8 cellular contexts compared by ENCODE assay signal in genomic region chr15:90184119-90184785, GRCh38. TPM values are rescaled to one million over a fixed set of nuclear protein-coding genes. Genes with fewer than 3 reads are reported as not detected.
DNase-seq lines count a peak whose midpoint lies in the region; ATAC-seq and TF ChIP-seq lines count a peak whose summit lies in the region.

No MANE protein-coding gene starts in this region.

- H3K36me3 Mint-ChIP-seq in T-helper 2 cell treated with Interferon-gamma antibody and Interleukin-4, amounts not matched to agents 5 μg/mL and 100 μg/mL, for 36 hours (ENCODE audit: low read depth) = peaks cover 3% of the 10 kb centered on the region
- H3K36me3 Mint-ChIP-seq in endodermal cell (ENCODE audit: low read depth) = no peaks in the 10 kb centered on the region

- H3K9me3 ChIP-seq in endodermal cell (ENCODE audit: control insufficient read depth, low read length) (no peaks in the 10 kb centered on the region), mucosa of descending colon (no peaks in the 10 kb centered on the region), testis (no peaks in the 10 kb centered on the region)

- peaks cover 5% of the 10 kb centered on the region for H3K27me3 Mint-ChIP-seq in T-helper 2 cell treated with Interferon-gamma antibody and Interleukin-4, amounts not matched to agents 5 μg/mL and 100 μg/mL, for 36 hours (ENCODE audit: low read depth)
- H3K27me3 Mint-ChIP-seq in endodermal cell (ENCODE audit: insufficient read depth) = peaks cover 3% of the 10 kb centered on the region

- H3K27ac Mint-ChIP-seq in T-helper 2 cell treated with Interferon-gamma antibody and Interleukin-4, amounts not matched to agents 5 μg/mL and 100 μg/mL, for 36 hours = peak overlapping the region; percentile 83
- H3K27ac Mint-ChIP-seq in endodermal cell = no peak overlapping the region

- peak; percentile 60 for DNase-seq in ELF-1 (ENCODE audit: low read depth, low spot score)
- DNase-seq in HuH-7 (ENCODE audit: low spot score) = peak; percentile 89
- DNase-seq in T-helper 2 cell treated with Interferon-gamma antibody and Interleukin-4, amounts not matched to agents 5 μg/mL and 100 μg/mL, for 36 hours (ENCODE audit: low spot score) = peak; percentile 43
- DNase-seq in endodermal cell = no peak
- DNase-seq in mucosa of descending colon = peak; percentile 81 to 91 (median 89)
- peak; percentile 96 for DNase-seq in testis
- no peak for DNase-seq in NOMO-1 treated with dmso at 0.1 percent for 144 hours (lab: John Stamatoyannopoulos, UW; ENCODE audit: unreplicated experiment)

- H3K9me3 Mint-ChIP-seq in T-helper 2 cell treated with Interferon-gamma antibody and Interleukin-4, amounts not matched to agents 5 μg/mL and 100 μg/mL, for 36 hours = no peaks in the 10 kb centered on the region
- no peaks in the 10 kb centered on the region for H3K9me3 Mint-ChIP-seq in endodermal cell

- H3K4me3 ChIP-seq in endodermal cell (ENCODE audit: low read length) = peak overlapping the region; percentile 73
- peak overlapping the region; percentile 81 for H3K4me3 ChIP-seq in mucosa of descending colon
- H3K4me3 ChIP-seq in testis = peak overlapping the region; percentile 65 to 68

- TF ChIP-seq CTCF in endodermal cell (conservative IDR thresholded peaks at IDR 0.05) (no peak), mucosa of descending colon (IDR thresholded peaks at IDR 0.05) (no peak), testis (IDR thresholded peaks at IDR 0.05) (no peak)

- H3K4me1 ChIP-seq in endodermal cell (ENCODE audit: control insufficient read depth, insufficient read depth, low read length) = no peaks in the 10 kb centered on the region
- peaks cover 37% of the 10 kb centered on the region for H3K4me1 ChIP-seq in mucosa of descending colon (ENCODE audit: low read depth)
- peaks cover 19% of the 10 kb centered on the region for H3K4me1 ChIP-seq in testis

- H3K27me3 ChIP-seq in endodermal cell (ENCODE audit: control insufficient read depth, insufficient read depth, low read length, poor library complexity, severe bottlenecking) = no peaks in the 10 kb centered on the region
- H3K27me3 ChIP-seq in testis = no peaks in the 10 kb centered on the region

- no peak overlapping the region for H3K9ac ChIP-seq in endodermal cell (ENCODE audit: extremely low read depth, low read length, poor library complexity, severe bottlenecking)

- WGBS in endodermal cell (ENCODE audit: insufficient coverage in 1 of 2, insufficient read length in 1 of 2), 2 experiments = 57 to 88% methylated on average over 11 to 27 of the region's 27 CpGs
- WGBS in testis, 2 donors = 4 to 6% methylated on average over 20 to 27 of the region's 27 CpGs

- peaks cover 21% of the 10 kb centered on the region for H3K4me1 Mint-ChIP-seq in T-helper 2 cell treated with Interferon-gamma antibody and Interleukin-4, amounts not matched to agents 5 μg/mL and 100 μg/mL, for 36 hours (ENCODE audit: low read depth)
- H3K4me1 Mint-ChIP-seq in endodermal cell = peaks cover 4% of the 10 kb centered on the region

- H3K36me3 ChIP-seq in endodermal cell (ENCODE audit: control insufficient read depth, insufficient read depth, low read length) (no peaks in the 10 kb centered on the region), mucosa of descending colon (ENCODE audit: low read depth) (no peaks in the 10 kb centered on the region), testis (ENCODE audit: low read depth, missing control alignments) (no peaks in the 10 kb centered on the region)

- TF ChIP-seq POLR2A in testis (IDR thresholded peaks at IDR 0.05) = no peak

- H3K27ac ChIP-seq in endodermal cell (ENCODE audit: low read depth, low read length) = no peak overlapping the region
- peak overlapping the region; percentile 90 to 93 for H3K27ac ChIP-seq in testis

- ATAC-seq in GM21526 (IDR thresholded peaks at IDR 0.05; ENCODE audit: low FRiP score, unreplicated experiment) = peak; percentile 52
- ATAC-seq in mucosa of descending colon = peak; percentile 85

- intact Hi-C loops in mucosa of descending colon (cut with DNase I, micrococcal nuclease) = no loop called here
- intact Hi-C loops in testis (cut with DNase I; ENCODE audit: low total_unique reads) = no loop called here

- H3K4me3 Mint-ChIP-seq in T-helper 2 cell treated with Interferon-gamma antibody and Interleukin-4, amounts not matched to agents 5 μg/mL and 100 μg/mL, for 36 hours = peak overlapping the region; percentile 79
- peak overlapping the region; percentile 58 for H3K4me3 Mint-ChIP-seq in endodermal cell

RNA-seq across cellular contexts. Expression of gene SEMA4B, which starts 16.9 kb away (rescaled TPM):
- total RNA-seq in endodermal cell = 10 to 100 TPM; 25.1 to 33.1 TPM
- polyA plus RNA-seq in endodermal cell (2013, experiment 1 of 2) = 20.3 TPM
- polyA plus RNA-seq in endodermal cell (2013, experiment 2 of 2) = 19.6 TPM
- 100 to 1,000 TPM; 118 to 146 (median 131) TPM for total RNA-seq in mucosa of descending colon
- 10 to 100 TPM; 59.4 to 78.3 TPM for total RNA-seq in testis
- 22.2 TPM for polyA plus RNA-seq in testis (ENCODE audit: insufficient read depth, low read depth, low replicate concordance)

RNA-seq across cellular contexts. Expression of gene CIB1, which starts 49.5 kb away (rescaled TPM):
- total RNA-seq in endodermal cell (10 to 100 TPM; 31.3 to 34.0 TPM), mucosa of descending colon (100 to 1,000 TPM; 126 to 273 (median 209) TPM), testis (10 to 100 TPM; 50.8 to 78.0 TPM)
- polyA plus RNA-seq in endodermal cell (2013, experiment 1 of 2) = 19.0 TPM
- polyA plus RNA-seq in endodermal cell (2013, experiment 2 of 2) = 19.4 TPM
- polyA plus RNA-seq in testis (ENCODE audit: insufficient read depth, low read depth, low replicate concordance) = 138 TPM

RNA-seq across cellular contexts. Expression of gene GDPGP1, which starts 49.8 kb away (rescaled TPM):
- total RNA-seq in endodermal cell (1 to 10 TPM; 4.8 to 5.4 TPM), mucosa of descending colon (10 to 100 TPM; 18.2 to 25.5 (median 19.3) TPM), testis (10 to 100 TPM in 1 of 2 donors, 1 to 10 TPM in 1; 6.2 to 16.1 TPM)
- 1.9 TPM for polyA plus RNA-seq in endodermal cell (2013, experiment 1 of 2)
- polyA plus RNA-seq in endodermal cell (2013, experiment 2 of 2) = 3.3 TPM
- 8.9 TPM for polyA plus RNA-seq in testis (ENCODE audit: insufficient read depth, low read depth, low replicate concordance)

Comparison
In these comparisons a context has a peak if more than half of its experiments do, and no peak if none do; other contexts are left out.
1. DNase-seq: peak in ELF-1 (single experiment), HuH-7 (single experiment), T-helper 2 cell treated with Interferon-gamma antibody and Interleukin-4, amounts not matched to agents 5 μg/mL and 100 μg/mL, for 36 hours (single experiment), mucosa of descending colon (3 of 3) and testis (single experiment); none in endodermal cell (single experiment) and NOMO-1 treated with dmso at 0.1 percent for 144 hours (single experiment).
2. Peak in every context shown above with its lines, with median percentiles within 50 percentile points of each other: H3K4me3 ChIP-seq.